In the genomic region with DNA sequence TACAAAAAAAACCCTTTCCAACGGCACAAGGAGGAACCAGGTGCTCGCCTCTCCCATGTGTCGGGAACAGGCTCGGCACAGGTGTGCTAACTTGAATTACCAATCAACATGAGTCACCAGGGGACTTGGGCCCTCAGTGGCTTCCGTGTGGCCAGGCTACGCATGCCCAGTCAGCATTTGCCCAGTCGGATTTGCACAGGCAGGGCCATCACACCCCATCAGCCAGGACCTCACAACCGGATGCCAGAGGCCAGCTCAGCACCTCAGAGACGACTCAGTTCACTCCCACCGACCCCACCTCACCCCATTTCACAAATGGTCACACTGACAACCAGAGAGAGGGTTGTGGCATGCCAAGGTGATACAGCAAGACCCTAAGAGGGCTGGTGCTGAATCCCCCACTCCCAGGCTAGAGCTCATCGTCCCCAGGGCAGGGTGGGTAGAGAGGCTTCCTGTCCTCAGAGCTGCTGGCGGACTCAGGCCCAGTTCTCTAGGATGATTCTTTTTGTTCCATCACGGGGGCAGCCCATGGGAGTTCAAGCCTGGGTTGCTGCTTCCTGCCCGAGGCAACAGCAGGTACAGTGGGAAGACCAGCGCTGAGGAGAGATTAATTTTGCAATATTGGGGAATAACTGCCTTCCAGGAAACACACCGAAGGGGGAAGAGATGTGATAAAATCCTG, we compare ENCODE assay signal across 1 cellular context.
TF ChIP-seq lines count a peak whose summit lies in the region.

No MANE protein-coding gene starts in this region.

TF ChIP-seq in WTC11, 78 proteins besides CTCF, POLR2A, EP300 and RAD21 (continued from another document):
- TF ChIP-seq, protein P1, sequence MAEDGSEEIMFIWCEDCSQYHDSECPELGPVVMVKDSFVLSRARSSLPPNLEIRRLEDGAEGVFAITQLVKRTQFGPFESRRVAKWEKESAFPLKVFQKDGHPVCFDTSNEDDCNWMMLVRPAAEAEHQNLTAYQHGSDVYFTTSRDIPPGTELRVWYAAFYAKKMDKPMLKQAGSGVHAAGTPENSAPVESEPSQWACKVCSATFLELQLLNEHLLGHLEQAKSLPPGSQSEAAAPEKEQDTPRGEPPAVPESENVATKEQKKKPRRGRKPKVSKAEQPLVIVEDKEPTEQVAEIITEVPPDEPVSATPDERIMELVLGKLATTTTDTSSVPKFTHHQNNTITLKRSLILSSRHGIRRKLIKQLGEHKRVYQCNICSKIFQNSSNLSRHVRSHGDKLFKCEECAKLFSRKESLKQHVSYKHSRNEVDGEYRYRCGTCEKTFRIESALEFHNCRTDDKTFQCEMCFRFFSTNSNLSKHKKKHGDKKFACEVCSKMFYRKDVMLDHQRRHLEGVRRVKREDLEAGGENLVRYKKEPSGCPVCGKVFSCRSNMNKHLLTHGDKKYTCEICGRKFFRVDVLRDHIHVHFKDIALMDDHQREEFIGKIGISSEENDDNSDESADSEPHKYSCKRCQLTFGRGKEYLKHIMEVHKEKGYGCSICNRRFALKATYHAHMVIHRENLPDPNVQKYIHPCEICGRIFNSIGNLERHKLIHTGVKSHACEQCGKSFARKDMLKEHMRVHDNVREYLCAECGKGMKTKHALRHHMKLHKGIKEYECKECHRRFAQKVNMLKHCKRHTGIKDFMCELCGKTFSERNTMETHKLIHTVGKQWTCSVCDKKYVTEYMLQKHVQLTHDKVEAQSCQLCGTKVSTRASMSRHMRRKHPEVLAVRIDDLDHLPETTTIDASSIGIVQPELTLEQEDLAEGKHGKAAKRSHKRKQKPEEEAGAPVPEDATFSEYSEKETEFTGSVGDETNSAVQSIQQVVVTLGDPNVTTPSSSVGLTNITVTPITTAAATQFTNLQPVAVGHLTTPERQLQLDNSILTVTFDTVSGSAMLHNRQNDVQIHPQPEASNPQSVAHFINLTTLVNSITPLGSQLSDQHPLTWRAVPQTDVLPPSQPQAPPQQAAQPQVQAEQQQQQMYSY (CRISPR knock-in tag; IDR thresholded peaks at IDR 0.05) = no peak
- no peak for TF ChIP-seq TEAD4 (CRISPR knock-in tag; IDR thresholded peaks at IDR 0.05)
- TF ChIP-seq, protein P2, sequence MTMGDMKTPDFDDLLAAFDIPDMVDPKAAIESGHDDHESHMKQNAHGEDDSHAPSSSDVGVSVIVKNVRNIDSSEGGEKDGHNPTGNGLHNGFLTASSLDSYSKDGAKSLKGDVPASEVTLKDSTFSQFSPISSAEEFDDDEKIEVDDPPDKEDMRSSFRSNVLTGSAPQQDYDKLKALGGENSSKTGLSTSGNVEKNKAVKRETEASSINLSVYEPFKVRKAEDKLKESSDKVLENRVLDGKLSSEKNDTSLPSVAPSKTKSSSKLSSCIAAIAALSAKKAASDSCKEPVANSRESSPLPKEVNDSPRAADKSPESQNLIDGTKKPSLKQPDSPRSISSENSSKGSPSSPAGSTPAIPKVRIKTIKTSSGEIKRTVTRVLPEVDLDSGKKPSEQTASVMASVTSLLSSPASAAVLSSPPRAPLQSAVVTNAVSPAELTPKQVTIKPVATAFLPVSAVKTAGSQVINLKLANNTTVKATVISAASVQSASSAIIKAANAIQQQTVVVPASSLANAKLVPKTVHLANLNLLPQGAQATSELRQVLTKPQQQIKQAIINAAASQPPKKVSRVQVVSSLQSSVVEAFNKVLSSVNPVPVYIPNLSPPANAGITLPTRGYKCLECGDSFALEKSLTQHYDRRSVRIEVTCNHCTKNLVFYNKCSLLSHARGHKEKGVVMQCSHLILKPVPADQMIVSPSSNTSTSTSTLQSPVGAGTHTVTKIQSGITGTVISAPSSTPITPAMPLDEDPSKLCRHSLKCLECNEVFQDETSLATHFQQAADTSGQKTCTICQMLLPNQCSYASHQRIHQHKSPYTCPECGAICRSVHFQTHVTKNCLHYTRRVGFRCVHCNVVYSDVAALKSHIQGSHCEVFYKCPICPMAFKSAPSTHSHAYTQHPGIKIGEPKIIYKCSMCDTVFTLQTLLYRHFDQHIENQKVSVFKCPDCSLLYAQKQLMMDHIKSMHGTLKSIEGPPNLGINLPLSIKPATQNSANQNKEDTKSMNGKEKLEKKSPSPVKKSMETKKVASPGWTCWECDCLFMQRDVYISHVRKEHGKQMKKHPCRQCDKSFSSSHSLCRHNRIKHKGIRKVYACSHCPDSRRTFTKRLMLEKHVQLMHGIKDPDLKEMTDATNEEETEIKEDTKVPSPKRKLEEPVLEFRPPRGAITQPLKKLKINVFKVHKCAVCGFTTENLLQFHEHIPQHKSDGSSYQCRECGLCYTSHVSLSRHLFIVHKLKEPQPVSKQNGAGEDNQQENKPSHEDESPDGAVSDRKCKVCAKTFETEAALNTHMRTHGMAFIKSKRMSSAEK (CRISPR knock-in tag; IDR thresholded peaks at IDR 0.05; ENCODE audit: borderline replicate concordance) = no peak
- TF ChIP-seq NFATC4 (CRISPR knock-in tag; IDR thresholded peaks at IDR 0.05) = no peak
- no peak for TF ChIP-seq ZNF219 (CRISPR knock-in tag; IDR thresholded peaks at IDR 0.05; ENCODE audit: borderline replicate concordance)
- TF ChIP-seq NR1H2 (CRISPR knock-in tag; IDR thresholded peaks at IDR 0.05) = no peak
- TF ChIP-seq TP53 (CRISPR knock-in tag; IDR thresholded peaks at IDR 0.05) = no peak
- no peak for TF ChIP-seq GTF2I (CRISPR knock-in tag; conservative IDR thresholded peaks at IDR 0.05)
- TF ChIP-seq, protein P3, sequence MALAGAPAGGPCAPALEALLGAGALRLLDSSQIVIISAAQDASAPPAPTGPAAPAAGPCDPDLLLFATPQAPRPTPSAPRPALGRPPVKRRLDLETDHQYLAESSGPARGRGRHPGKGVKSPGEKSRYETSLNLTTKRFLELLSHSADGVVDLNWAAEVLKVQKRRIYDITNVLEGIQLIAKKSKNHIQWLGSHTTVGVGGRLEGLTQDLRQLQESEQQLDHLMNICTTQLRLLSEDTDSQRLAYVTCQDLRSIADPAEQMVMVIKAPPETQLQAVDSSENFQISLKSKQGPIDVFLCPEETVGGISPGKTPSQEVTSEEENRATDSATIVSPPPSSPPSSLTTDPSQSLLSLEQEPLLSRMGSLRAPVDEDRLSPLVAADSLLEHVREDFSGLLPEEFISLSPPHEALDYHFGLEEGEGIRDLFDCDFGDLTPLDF (CRISPR knock-in tag; IDR thresholded peaks at IDR 0.05) = no peak
TF ChIP-seq in WTC11: peak in this region for 0.
